In the genomic region with DNA sequence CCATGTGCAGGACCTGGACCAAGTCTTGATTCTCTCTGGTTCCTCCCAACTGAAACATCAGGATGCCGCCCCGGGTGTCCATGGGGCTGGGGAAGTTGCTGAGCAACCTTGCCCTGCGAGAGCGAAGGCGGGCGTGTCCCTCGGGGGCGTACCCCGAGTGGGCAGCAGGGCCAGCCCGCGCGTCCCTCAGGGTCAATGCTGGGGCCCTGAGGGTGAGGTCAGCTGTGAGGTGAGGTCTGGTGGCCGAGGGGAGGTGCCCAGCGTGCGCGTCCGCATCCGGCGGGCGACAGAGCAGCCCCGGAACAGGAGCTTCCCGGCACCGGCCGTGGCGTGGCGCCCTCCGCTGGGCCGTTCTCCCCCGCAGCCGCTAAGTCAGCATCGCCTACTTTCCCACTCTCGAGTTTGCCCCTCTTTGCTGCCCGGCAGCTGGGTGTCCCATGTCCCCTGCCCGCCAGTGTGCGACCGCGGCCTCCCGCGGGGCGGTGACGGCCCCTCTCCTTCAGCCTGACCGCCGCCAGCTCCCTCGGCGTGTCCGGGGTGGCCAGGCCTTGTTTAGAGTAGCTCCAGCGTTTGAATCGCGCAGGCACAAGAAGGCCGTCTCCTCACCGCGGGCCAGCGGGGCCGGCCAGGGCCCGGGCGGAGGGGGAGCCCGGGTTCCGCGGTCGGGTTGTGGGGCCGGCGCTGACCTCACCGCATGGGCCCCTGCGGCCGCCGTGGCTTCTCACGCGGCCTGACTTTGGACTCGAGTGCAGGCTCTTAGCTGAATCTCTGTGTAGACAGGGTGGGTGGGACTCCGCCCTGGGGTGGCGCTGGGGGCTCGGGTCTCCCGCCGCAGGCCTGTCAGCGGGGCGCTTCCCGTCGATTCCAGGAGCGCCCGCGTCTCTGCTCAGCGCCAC, we compare ENCODE assay signal across 8 cellular contexts. TPM values are rescaled to one million over a fixed set of nuclear protein-coding genes. Genes with fewer than 3 reads are reported as not detected.
DNase-seq lines count a peak whose midpoint lies in the region; ATAC-seq and TF ChIP-seq lines count a peak whose summit lies in the region.

No MANE protein-coding gene starts in this region.

- peak; percentile 75 for ATAC-seq in thoracic aorta (ENCODE audit: insufficient number of reproducible peaks, low FRiP score, low read depth)

- TF ChIP-seq CTCF in fibroblast of lung (conservative IDR thresholded peaks at IDR 0.05 in 1 of 2, IDR thresholded peaks at IDR 0.05 in 1 of 2; ENCODE audit: low read depth in 1 of 2, low read length in 2 of 2), result peak; percentile 24 to 40
- TF ChIP-seq CTCF in thoracic aorta (IDR thresholded peaks at IDR 0.05), result peak; percentile 44

- no peaks in the 10 kb centered on the region for H3K36me3 ChIP-seq in ES-I3 (ENCODE audit: insufficient read depth, low read length)
- H3K36me3 ChIP-seq in H7 (replicated peaks; ENCODE audit: control insufficient read depth, insufficient read depth, low read length), result no peaks in the 10 kb centered on the region
- no peaks in the 10 kb centered on the region for H3K36me3 ChIP-seq in fibroblast of lung (ENCODE audit: control insufficient read depth, insufficient read depth, low read length)
- H3K36me3 ChIP-seq in mucosa of rectum (ENCODE audit: control insufficient read depth in 2 of 2, insufficient read depth in 2 of 2, low read length in 2 of 2), result no peaks in the 10 kb centered on the region
- no peaks in the 10 kb centered on the region for H3K36me3 ChIP-seq in thoracic aorta

- H3K9ac ChIP-seq in ES-I3 (ENCODE audit: low read depth, low read length), result peak overlapping the region; percentile 72
- H3K9ac ChIP-seq in fibroblast of lung (ENCODE audit: insufficient read depth, low read length), result peak overlapping the region; percentile 74
- H3K9ac ChIP-seq in mucosa of rectum (ENCODE audit: low read depth in 1 of 2, low read length in 2 of 2), result peak overlapping the region; percentile 74 to 86

- peaks cover 31% of the 10 kb centered on the region for H3K27me3 ChIP-seq in H7 (ENCODE audit: control insufficient read depth, insufficient read depth, low read length)
- no peaks in the 10 kb centered on the region for H3K27me3 ChIP-seq in fibroblast of lung (ENCODE audit: control insufficient read depth, insufficient read depth, low read length)
- H3K27me3 ChIP-seq in mucosa of rectum (ENCODE audit: control insufficient read depth in 2 of 2, insufficient read depth in 2 of 2, low read length in 2 of 2), result no peaks in the 10 kb centered on the region
- no peaks in the 10 kb centered on the region for H3K27me3 ChIP-seq in thoracic aorta (replicated peaks; ENCODE audit: insufficient read depth)

- no peaks in the 10 kb centered on the region for H3K79me2 ChIP-seq in fibroblast of lung (ENCODE audit: control insufficient read depth, insufficient read depth, low read length)

- H3K27ac ChIP-seq in fibroblast of lung (ENCODE audit: insufficient read depth, low read length) (peak overlapping the region; percentile 50), mucosa of rectum (ENCODE audit: low read depth in 2 of 2, low read length in 2 of 2) (peak overlapping the region; percentile 77 to 81), thoracic aorta (peak overlapping the region; percentile 65 to 90)

- peak overlapping the region; percentile 67 for H3K4me2 ChIP-seq in fibroblast of lung (ENCODE audit: extremely low read depth, insufficient read depth, low read length)

- DNase-seq in H7 (peak; percentile 87), NCI-H460 (ENCODE audit: extremely low read depth, low read depth) (peak; percentile 48), fibroblast of lung (ENCODE audit: low read depth in 2 of 2) (peak; percentile 51 to 66), thoracic aorta (ENCODE audit: low spot score) (no peak), GF-D8 (lab: John Stamatoyannopoulos, UW) (no peak)
- DNase-seq in activated T-cell treated with anti-CD3 and anti-CD28 coated beads, Interleukin-2, amount 50 U/mL, for 1 hour, result peak; percentile 56

- H3K4me1 ChIP-seq in ES-I3 (ENCODE audit: insufficient read depth, low read length) (no peaks in the 10 kb centered on the region), fibroblast of lung (ENCODE audit: control insufficient read depth, extremely low read depth, insufficient read depth, low read length) (peaks cover 11% of the 10 kb centered on the region), mucosa of rectum (ENCODE audit: control insufficient read depth in 2 of 2, insufficient read depth in 2 of 2, low read length in 2 of 2) (peaks cover 10 to 11% of the 10 kb centered on the region in 2 donors), thoracic aorta (ENCODE audit: control insufficient read depth in 1 of 2, low read depth in 2 of 2) (peaks cover 6 to 27% of the 10 kb centered on the region in 2 donors)

- peak overlapping the region; percentile 88 for H2AFZ ChIP-seq in fibroblast of lung (ENCODE audit: low read length)

- H3K4me3 ChIP-seq in H7 (ENCODE audit: insufficient read depth, low read depth, low read length) (peak overlapping the region; percentile 65), fibroblast of lung (replicated peaks in 1 of 4; ENCODE audit: control extremely low read depth in 1 of 4, insufficient read depth in 1 of 4, low read depth in 3 of 4, low read length in 4 of 4) (peak overlapping the region; percentile 6 to 46 (median 27)), mucosa of rectum (ENCODE audit: low read length in 2 of 2) (peak overlapping the region; percentile 74 to 83), thoracic aorta (peak overlapping the region; percentile 97)

- H4K20me1 ChIP-seq in fibroblast of lung (ENCODE audit: control insufficient read depth, extremely low read depth, insufficient read depth, low read length), result no peaks in the 10 kb centered on the region

- H3K9me3 ChIP-seq in ES-I3 (ENCODE audit: control insufficient read depth, insufficient read depth, low read length) (no peaks in the 10 kb centered on the region), fibroblast of lung (ENCODE audit: control insufficient read depth, insufficient read depth, low read depth, low read length) (no peaks in the 10 kb centered on the region), mucosa of rectum (ENCODE audit: control insufficient read depth in 2 of 2, low read length in 2 of 2) (no peaks in the 10 kb centered on the region), thoracic aorta (no peaks in the 10 kb centered on the region)

RNA-seq across cellular contexts. Expression of gene GJA3, which starts 33.0 kb away (rescaled TPM):
- 0.03 and 0.15 TPM in 2 replicates for total RNA-seq in H7 (2014; rRNA removed; shearing (Covaris generic))
- total RNA-seq in NCI-H460 (2014; rRNA removed; shearing (Covaris generic)), result 0.10 and 0.14 TPM in 2 replicates
- polyA plus RNA-seq in NCI-H460 (2014; cell fraction: nucleus; rRNA removed), result 0.02 and 0.26 TPM in 2 replicates
- 0.26 and 0.33 TPM in 2 replicates for total RNA-seq in fibroblast of lung
- 0.44 and 1.1 TPM in 2 replicates for polyA plus RNA-seq in fibroblast of lung
- 1.1 and 1.4 TPM in 2 replicates for polyA plus RNA-seq in fibroblast of lung (2012)
- polyA minus RNA-seq in fibroblast of lung (ENCODE audit: low replicate concordance), result 0.52 and 0.59 TPM in 2 replicates
- total RNA-seq in thoracic aorta, result under 1 TPM in 1 of 2 donors, not detected in 1; under 0.01 TPM

Comparison
In these comparisons a context has a peak if more than half of its experiments do, and no peak if none do; other contexts are left out.
1. DNase-seq: peak in H7 (single experiment), NCI-H460 (single experiment), activated T-cell treated with anti-CD3 and anti-CD28 coated beads, Interleukin-2, amount 50 U/mL, for 1 hour (single experiment) and fibroblast of lung (2 of 2); none in thoracic aorta (single experiment) and GF-D8 (single experiment).
2. H3K4me3 ChIP-seq: peak in every context shown above with its lines; median percentile 97 in thoracic aorta; 78 in mucosa of rectum; 65 in H7; 27 in fibroblast of lung.
3. Peak in every context shown above with its lines, with median percentiles within 50 percentile points of each other: H3K9ac ChIP-seq and H3K27ac ChIP-seq.